1 cellular context compared by ENCODE assay signal in genomic region chr7:6008668-6009611, GRCh38.
TF ChIP-seq lines count a peak whose summit lies in the region.

Gene AIMP2, plus strand, starts transcription at chr7:6009272. Its CDS starts 92 bp downstream, at chr7:6009364.
Gene PMS2, minus strand, starts transcription at chr7:6009049. Its CDS starts 30 bp downstream, at chr7:6009019.

TF ChIP-seq in K562, 482 proteins besides CTCF, POLR2A, EP300 and RAD21 (continued from another document and continues in another):
- TF ChIP-seq E2F4 (CRISPR knock-in tag; IDR thresholded peaks at IDR 0.05; ENCODE audit: low read depth) = peak; percentile 65; the same call in 1 of the 2 replicates
- TF ChIP-seq RFX5 (IDR thresholded peaks at IDR 0.05; ENCODE audit: low read depth, low read length) = peak; percentile 45; the same call in 1 of the 2 replicates
- no peak for TF ChIP-seq CBX2 (IDR thresholded peaks at IDR 0.05; ENCODE audit: insufficient read depth, low read length, poor library complexity, severe bottlenecking)
- TF ChIP-seq ARID4B (CRISPR knock-in tag; IDR thresholded peaks at IDR 0.05) = peak; percentile 92
- no peak for TF ChIP-seq KDM1A (IDR thresholded peaks at IDR 0.05)
- no peak for TF ChIP-seq CBFA2T2 (conservative IDR thresholded peaks at IDR 0.05)
- 0 out of 2 replicates have a peak, but pooled peaks have one; percentile 64 for TF ChIP-seq ZBTB33 (CRISPR knock-in tag; IDR thresholded peaks at IDR 0.05)
- TF ChIP-seq DEAF1 (CRISPR knock-in tag; IDR thresholded peaks at IDR 0.05) = 0 out of 2 replicates have a peak, but pooled peaks have one; percentile 23
- TF ChIP-seq ZBTB2 (IDR thresholded peaks at IDR 0.05) = 0 out of 2 replicates have a peak, but pooled peaks have one; percentile 33
- TF ChIP-seq ILF3 (IDR thresholded peaks at IDR 0.05; ENCODE audit: borderline replicate concordance) = no peak; the same call in 1 of the 2 replicates
- no peak for TF ChIP-seq HNRNPK (IDR thresholded peaks at IDR 0.05; ENCODE audit: low read depth, low read length, poor library complexity, severe bottlenecking)
- TF ChIP-seq HOXB6 (CRISPR knock-in tag; IDR thresholded peaks at IDR 0.05; ENCODE audit: borderline replicate concordance) = no peak
- TF ChIP-seq MAFG (tag; conservative IDR thresholded peaks at IDR 0.05) = no peak
- no peak for TF ChIP-seq RFX7 (CRISPR knock-in tag; IDR thresholded peaks at IDR 0.05)
- no peak for TF ChIP-seq ZNF518B (CRISPR knock-in tag; IDR thresholded peaks at IDR 0.05)
- TF ChIP-seq SREBF2 (CRISPR knock-in tag; IDR thresholded peaks at IDR 0.05) = no peak
- no peak for TF ChIP-seq SREBF1 (IDR thresholded peaks at IDR 0.05; ENCODE audit: borderline replicate concordance, low read depth, low read length)
- no peak for TF ChIP-seq NR2F6 (CRISPR knock-in tag; IDR thresholded peaks at IDR 0.05)
- no peak for TF ChIP-seq ZC3H11A (IDR thresholded peaks at IDR 0.05; ENCODE audit: low read depth, low read length)
- 0 out of 2 replicates have a peak, but pooled peaks have one; percentile 69 for TF ChIP-seq ZNF133 (CRISPR knock-in tag; IDR thresholded peaks at IDR 0.05)
- TF ChIP-seq BHLHE40 (IDR thresholded peaks at IDR 0.05; ENCODE audit: low read length) = peak; percentile 92
- TF ChIP-seq RCOR1 (IDR thresholded peaks at IDR 0.05; ENCODE audit: borderline replicate concordance in 1 of 2, low read depth in 2 of 2, low read length in 2 of 2) = no peak
- TF ChIP-seq SNAPC5 (CRISPR knock-in tag; IDR thresholded peaks at IDR 0.05) = no peak
- no peak for TF ChIP-seq ZNF212 (CRISPR knock-in tag; IDR thresholded peaks at IDR 0.05)
- TF ChIP-seq AFF1 (IDR thresholded peaks at IDR 0.05; ENCODE audit: low read depth in 1 of 2, partially characterized antibody in 2 of 2) = no peak
- no peak for TF ChIP-seq ZNF3 (CRISPR knock-in tag; IDR thresholded peaks at IDR 0.05)
- peak; percentile 92; the same call in 1 of the 2 replicates for TF ChIP-seq STAT6 (CRISPR knock-in tag; IDR thresholded peaks at IDR 0.05)
- TF ChIP-seq ZSCAN32 (CRISPR knock-in tag; IDR thresholded peaks at IDR 0.05) = peak; percentile 67; the same call in 1 of the 2 replicates
- TF ChIP-seq RNF219 (CRISPR knock-in tag; IDR thresholded peaks at IDR 0.05) = no peak
- peak; percentile 47; the same call in 1 of the 2 replicates for TF ChIP-seq GATAD2B (IDR thresholded peaks at IDR 0.05; ENCODE audit: borderline replicate concordance)
- TF ChIP-seq MXI1 (IDR thresholded peaks at IDR 0.05; ENCODE audit: low read depth, low read length) = peak; percentile 59; the same call in 1 of the 2 replicates
